ENCODE assay signal across 11 cellular contexts in genomic region chr12:123900898-123901376, GRCh38.
DNase-seq lines count a peak whose midpoint lies in the region; ATAC-seq, FAIRE-seq and TF ChIP-seq lines count a peak whose summit lies in the region.
"Had no signal": no experiment of that assay in that cellular context is flagged by ENCODE, and none has a peak within 500 bp of the region (broad histone marks: within the 10 kb centered on the region; RNA-seq: fewer than 3 reads in every experiment).

No MANE protein-coding gene starts in this region.

- TF ChIP-seq CTCF in uterus (IDR thresholded peaks at IDR 0.05) (no peak), pancreas (IDR thresholded peaks at IDR 0.05) (no peak)

- H3K4me1 Mint-ChIP-seq in activated naive CD4-positive, alpha-beta T cell treated with anti-CD3 and anti-CD28 coated beads for 36 hours (ENCODE audit: low read depth) = peaks cover 9% of the 10 kb centered on the region

- DNase-seq in activated naive CD4-positive, alpha-beta T cell treated with anti-CD3 and anti-CD28 coated beads for 36 hours = peak; percentile 52
- no peak for DNase-seq in activated naive CD4-positive, alpha-beta T cell (lab: John Stamatoyannopoulos, UW)
- DNase-seq in NCI-H2107 treated with DMSO at 0.1 percent for 48 hours (lab: John Stamatoyannopoulos, UW; ENCODE audit: unreplicated experiment) (peak; percentile 91), ecto neural progenitor cell (ENCODE audit: low spot score) (peak; percentile 71), NCI-H2196 (lab: John Stamatoyannopoulos, UW; ENCODE audit: unreplicated experiment) (no peak), uterus (no peak), pancreas (no peak)
- peak; percentile 49 for DNase-seq in stimulated activated CD8-positive, alpha-beta memory T cell treated with anti-CD3 and anti-CD28 coated beads, Interleukin-4, amount 100 ng/mL, for 48 hours
- DNase-seq: central memory CD4-positive, alpha-beta T cell; HCEC 1CT had no signal

- FAIRE-seq in pancreas (lab: Jason Lieb, UNC) = no peak

- intact Hi-C loops in activated naive CD4-positive, alpha-beta T cell treated with anti-CD3 and anti-CD28 coated beads for 36 hours (cut with micrococcal nuclease) = loop anchor here (10.0 kb wide), 1 partner anchor 874 kb away; no protein-coding TSS in a partner anchor
- intact Hi-C loops in uterus (cut with DNase I; ENCODE audit: low total_unique reads) (loop anchor here (5.0 kb wide), 1 partner anchor 81 kb away; no protein-coding TSS in a partner anchor), pancreas (cut with DNase I) (loop anchor here in 2 of 3 donors (10.0 kb wide), 2 partner anchors 84 to 124 kb away; no protein-coding TSS in a partner anchor)

- no peak for TF ChIP-seq POLR2A in uterus (IDR thresholded peaks at IDR 0.05)

- ATAC-seq in pancreas = no peak

- no peak overlapping the region for H3K4me3 ChIP-seq in uterus
- no peak overlapping the region for H3K4me3 ChIP-seq in pancreas

- H3K4me1 ChIP-seq in uterus (no peaks in the 10 kb centered on the region), pancreas (no peaks in the 10 kb centered on the region)

- H3K27me3 ChIP-seq in uterus = no peaks in the 10 kb centered on the region
- H3K27me3 ChIP-seq in pancreas = no peaks in the 10 kb centered on the region

- H3K9me3 ChIP-seq in uterus (no peaks in the 10 kb centered on the region), pancreas (no peaks in the 10 kb centered on the region)

- no peaks in the 10 kb centered on the region for H3K36me3 Mint-ChIP-seq in activated naive CD4-positive, alpha-beta T cell treated with anti-CD3 and anti-CD28 coated beads for 36 hours (ENCODE audit: low read depth)

- H3K27ac ChIP-seq in uterus (no peak overlapping the region), pancreas (no peak overlapping the region)
- H3K27ac ChIP-seq: VCaP had no signal

- no peaks in the 10 kb centered on the region for H3K36me3 ChIP-seq in uterus
- H3K36me3 ChIP-seq in pancreas = no peaks in the 10 kb centered on the region

- WGBS in pancreas, 2 donors = 54 to 63% methylated on average over 9 of the region's 9 CpGs

- H3K27ac Mint-ChIP-seq in activated naive CD4-positive, alpha-beta T cell treated with anti-CD3 and anti-CD28 coated beads for 36 hours = no peak overlapping the region

- no peaks in the 10 kb centered on the region for H3K9me3 Mint-ChIP-seq in activated naive CD4-positive, alpha-beta T cell treated with anti-CD3 and anti-CD28 coated beads for 36 hours

- CTCF ChIA-PET in activated naive CD4-positive, alpha-beta T cell treated with anti-CD3 and anti-CD28 coated beads for 36 hours (lab: Charles Lee) = interaction anchor here (0.6 to 6.7 kb wide), 6 partner anchors 17 to 1977 kb away, joined by 3 to 55 read pairs (median 4); no protein-coding TSS in a partner anchor

- no peak overlapping the region for H3K4me3 Mint-ChIP-seq in activated naive CD4-positive, alpha-beta T cell treated with anti-CD3 and anti-CD28 coated beads for 36 hours

- no peaks in the 10 kb centered on the region for H3K27me3 Mint-ChIP-seq in activated naive CD4-positive, alpha-beta T cell treated with anti-CD3 and anti-CD28 coated beads for 36 hours (ENCODE audit: low read depth)

Comparison
In these comparisons a context has a peak if more than half of its experiments do, and no peak if none do; other contexts are left out.
1. DNase-seq: peak in activated naive CD4-positive, alpha-beta T cell treated with anti-CD3 and anti-CD28 coated beads for 36 hours (single experiment), NCI-H2107 treated with DMSO at 0.1 percent for 48 hours (single experiment), ecto neural progenitor cell (single experiment) and stimulated activated CD8-positive, alpha-beta memory T cell treated with anti-CD3 and anti-CD28 coated beads, Interleukin-4, amount 100 ng/mL, for 48 hours (single experiment); none in activated naive CD4-positive, alpha-beta T cell (0 of 4), NCI-H2196 (single experiment), uterus (0 of 2) and pancreas (0 of 6).